ENCODE assay signal across 11 cellular contexts in genomic region chr10:61923210-61924024, GRCh38. TPM values are rescaled to one million over a fixed set of nuclear protein-coding genes. Genes with fewer than 3 reads are reported as not detected.
DNase-seq lines count a peak whose midpoint lies in the region; TF ChIP-seq lines count a peak whose summit lies in the region.
"Had no signal": no experiment of that assay in that cellular context is flagged by ENCODE, and none has a peak within 500 bp of the region (broad histone marks: within the 10 kb centered on the region; RNA-seq: fewer than 3 reads in every experiment).

No MANE protein-coding gene starts in this region.

- no peak overlapping the region for H3K9ac ChIP-seq in mesendoderm (ENCODE audit: low read length)
- H3K9ac ChIP-seq: parathyroid adenoma had no signal

- H3K56ac ChIP-seq in mesendoderm (ENCODE audit: low read length): no peak overlapping the region

- intact Hi-C loops in activated T-helper 1 cell treated with anti-CD3 and anti-CD28 coated beads, Interleukin-12 subunit alpha, Interleukin-12 subunit beta, Interleukin-2, Interleukin-4 antibody, amounts not matched to agents 30 ng/mL and 10 ng/mL and 1 ng/mL, durations not matched to agents 14 hours and 24 hours and 36 hours (cut with micrococcal nuclease): no loop called here
- intact Hi-C loops in stomach (cut with DNase I; ENCODE audit: low total_unique reads): no loop called here

- no peak overlapping the region for H3K4me3 ChIP-seq in stomach
- H3K4me3 ChIP-seq in mesendoderm (ENCODE audit: low read length): no peak overlapping the region

- no peak overlapping the region for H3K23ac ChIP-seq in mesendoderm (ENCODE audit: low read length)

- H3K36me3 Mint-ChIP-seq in activated naive CD4-positive, alpha-beta T cell treated with anti-CD3 and anti-CD28 coated beads, Interleukin-2, amount 10 ng/mL, durations not matched to agents 7 days and 5 days: peaks cover 84% of the 10 kb centered on the region
- peaks cover 72% of the 10 kb centered on the region for H3K36me3 Mint-ChIP-seq in activated T-helper 1 cell treated with anti-CD3 and anti-CD28 coated beads, Interleukin-12 subunit alpha, Interleukin-12 subunit beta, Interleukin-2, Interleukin-4 antibody, amounts not matched to agents 30 ng/mL and 10 ng/mL and 1 ng/mL, durations not matched to agents 14 hours and 24 hours and 36 hours (ENCODE audit: low read depth)
- H3K36me3 Mint-ChIP-seq in immature natural killer cell: peaks cover 12 to 28% (median 25%) of the 10 kb centered on the region in 3 donors

- H3K27ac ChIP-seq in stomach (peak overlapping the region in 4 of 5 donors; percentile 10 to 63 (median 14)), mesendoderm (ENCODE audit: low read depth, low read length) (no peak overlapping the region)
- H3K27ac ChIP-seq: parathyroid adenoma had no signal

- H2BK5ac ChIP-seq in mesendoderm (ENCODE audit: low read length): no peak overlapping the region

- H3K79me1 ChIP-seq in mesendoderm (ENCODE audit: low read length): no peaks in the 10 kb centered on the region

- peaks cover 40% of the 10 kb centered on the region for H3K4me1 Mint-ChIP-seq in activated naive CD4-positive, alpha-beta T cell treated with anti-CD3 and anti-CD28 coated beads, Interleukin-2, amount 10 ng/mL, durations not matched to agents 7 days and 5 days
- peaks cover 53% of the 10 kb centered on the region for H3K4me1 Mint-ChIP-seq in activated T-helper 1 cell treated with anti-CD3 and anti-CD28 coated beads, Interleukin-12 subunit alpha, Interleukin-12 subunit beta, Interleukin-2, Interleukin-4 antibody, amounts not matched to agents 30 ng/mL and 10 ng/mL and 1 ng/mL, durations not matched to agents 14 hours and 24 hours and 36 hours (ENCODE audit: low read depth)
- H3K4me1 Mint-ChIP-seq in immature natural killer cell: peaks cover 36 to 62% of the 10 kb centered on the region in 2 donors

- no peaks in the 10 kb centered on the region for H3K9me3 Mint-ChIP-seq in activated naive CD4-positive, alpha-beta T cell treated with anti-CD3 and anti-CD28 coated beads, Interleukin-2, amount 10 ng/mL, durations not matched to agents 7 days and 5 days
- H3K9me3 Mint-ChIP-seq in activated T-helper 1 cell treated with anti-CD3 and anti-CD28 coated beads, Interleukin-12 subunit alpha, Interleukin-12 subunit beta, Interleukin-2, Interleukin-4 antibody, amounts not matched to agents 30 ng/mL and 10 ng/mL and 1 ng/mL, durations not matched to agents 14 hours and 24 hours and 36 hours: peaks cover under 1% of the 10 kb centered on the region
- no peaks in the 10 kb centered on the region for H3K9me3 Mint-ChIP-seq in immature natural killer cell

- no peak overlapping the region for H2BK120ac ChIP-seq in mesendoderm (ENCODE audit: low read depth, low read length)

- 23 to 45% (median 36%) methylated on average over 6 of the region's 6 CpGs for WGBS in stomach, 5 donors
- WGBS in mesendoderm (ENCODE audit: extremely low coverage, insufficient coverage, low lambda C conversion rate): no CpG with 5 or more reads among the region's 6 CpGs

- no peak overlapping the region for H2AK5ac ChIP-seq in mesendoderm (ENCODE audit: low read length)

- H3K4me3 Mint-ChIP-seq in activated naive CD4-positive, alpha-beta T cell treated with anti-CD3 and anti-CD28 coated beads, Interleukin-2, amount 10 ng/mL, durations not matched to agents 7 days and 5 days: no peak overlapping the region
- H3K4me3 Mint-ChIP-seq in activated T-helper 1 cell treated with anti-CD3 and anti-CD28 coated beads, Interleukin-12 subunit alpha, Interleukin-12 subunit beta, Interleukin-2, Interleukin-4 antibody, amounts not matched to agents 30 ng/mL and 10 ng/mL and 1 ng/mL, durations not matched to agents 14 hours and 24 hours and 36 hours: no peak overlapping the region
- H3K4me3 Mint-ChIP-seq in immature natural killer cell: no peak overlapping the region

- H3K4me1 ChIP-seq in stomach (peaks cover 0 to 23% (median 20%) of the 10 kb centered on the region in 4 donors), mesendoderm (ENCODE audit: control insufficient read depth, low read depth, low read length) (no peaks in the 10 kb centered on the region)
- H3K4me1 ChIP-seq: parathyroid adenoma had no signal

- no peaks in the 10 kb centered on the region for H3K27me3 Mint-ChIP-seq in activated naive CD4-positive, alpha-beta T cell treated with anti-CD3 and anti-CD28 coated beads, Interleukin-2, amount 10 ng/mL, durations not matched to agents 7 days and 5 days
- no peaks in the 10 kb centered on the region for H3K27me3 Mint-ChIP-seq in activated T-helper 1 cell treated with anti-CD3 and anti-CD28 coated beads, Interleukin-12 subunit alpha, Interleukin-12 subunit beta, Interleukin-2, Interleukin-4 antibody, amounts not matched to agents 30 ng/mL and 10 ng/mL and 1 ng/mL, durations not matched to agents 14 hours and 24 hours and 36 hours (ENCODE audit: insufficient read depth)
- peaks cover 0 to 4% (median 0%) of the 10 kb centered on the region in 3 donors for H3K27me3 Mint-ChIP-seq in immature natural killer cell (ENCODE audit: low read depth in 3 of 3)

- H2BK15ac ChIP-seq in mesendoderm (replicated peaks; ENCODE audit: low read depth): no peak overlapping the region

- no peak overlapping the region for H4K8ac ChIP-seq in mesendoderm (ENCODE audit: low read depth, low read length)

- no peaks in the 10 kb centered on the region for H3K27me3 ChIP-seq in stomach
- H3K27me3 ChIP-seq in mesendoderm (ENCODE audit: insufficient read depth, low read length, poor library complexity): no peaks in the 10 kb centered on the region

- no peak for TF ChIP-seq POLR2A in stomach (IDR thresholded peaks at IDR 0.05)

- no peak overlapping the region for H3K18ac ChIP-seq in mesendoderm (ENCODE audit: low read length)

- no peak for TF ChIP-seq EP300 in stomach (IDR thresholded peaks at IDR 0.05)

- peak overlapping the region; percentile 47 for H3K27ac Mint-ChIP-seq in activated naive CD4-positive, alpha-beta T cell treated with anti-CD3 and anti-CD28 coated beads, Interleukin-2, amount 10 ng/mL, durations not matched to agents 7 days and 5 days
- H3K27ac Mint-ChIP-seq in activated T-helper 1 cell treated with anti-CD3 and anti-CD28 coated beads, Interleukin-12 subunit alpha, Interleukin-12 subunit beta, Interleukin-2, Interleukin-4 antibody, amounts not matched to agents 30 ng/mL and 10 ng/mL and 1 ng/mL, durations not matched to agents 14 hours and 24 hours and 36 hours: peak overlapping the region; percentile 48
- peak overlapping the region; percentile 9 to 63 (median 42) for H3K27ac Mint-ChIP-seq in immature natural killer cell

- no peaks in the 10 kb centered on the region for H3K9me3 ChIP-seq in stomach

- no peak for TF ChIP-seq CTCF in stomach (IDR thresholded peaks at IDR 0.05)

- H3K4ac ChIP-seq in mesendoderm (ENCODE audit: low read depth, low read length): no peak overlapping the region

- no peak overlapping the region for H4K5ac ChIP-seq in mesendoderm (ENCODE audit: low read length)

- no peaks in the 10 kb centered on the region for H3K36me3 ChIP-seq in stomach
- no peaks in the 10 kb centered on the region for H3K36me3 ChIP-seq in mesendoderm (ENCODE audit: control insufficient read depth, insufficient read depth, low read length)

- CTCF ChIA-PET in activated naive CD4-positive, alpha-beta T cell treated with anti-CD3 and anti-CD28 coated beads, Interleukin-2, amount 10 ng/mL, durations not matched to agents 7 days and 5 days (lab: Charles Lee): interaction anchor here (1.0 to 1.2 kb wide), 2 partner anchors 10 to 172 kb away, joined by 3 to 4 read pairs; no protein-coding TSS in a partner anchor

- H3K79me2 ChIP-seq in mesendoderm (ENCODE audit: control insufficient read depth, insufficient read depth, low read length): no peaks in the 10 kb centered on the region
- H3K79me2 ChIP-seq: parathyroid adenoma had no signal

- DNase-seq in activated naive CD4-positive, alpha-beta T cell treated with anti-CD3 and anti-CD28 coated beads, Interleukin-2, amount 10 ng/mL, durations not matched to agents 7 days and 5 days: no peak
- DNase-seq in activated naive CD4-positive, alpha-beta T cell (lab: John Stamatoyannopoulos, UW): no peak
- no peak for DNase-seq in activated T-helper 1 cell treated with anti-CD3 and anti-CD28 coated beads, Interleukin-12 subunit alpha, Interleukin-12 subunit beta, Interleukin-2, Interleukin-4 antibody, amounts not matched to agents 30 ng/mL and 10 ng/mL and 1 ng/mL, durations not matched to agents 14 hours and 24 hours and 36 hours (ENCODE audit: low spot score)
- DNase-seq in immature natural killer cell (no peak), stomach (peak; percentile 38), NCI-H1417 (lab: John Stamatoyannopoulos, UW) (no peak), NCI-H446 treated with DMSO at 0.1 percent for 48 hours (lab: John Stamatoyannopoulos, UW) (no peak), mesendoderm (no peak)
- DNase-seq: central memory CD4-positive, alpha-beta T cell; OCI-M1 had no signal

- H3K4me2 ChIP-seq in mesendoderm (ENCODE audit: low read length): no peak overlapping the region

RNA-seq across cellular contexts. Expression of gene ARID5B, which starts 21.9 kb away (rescaled TPM):
- total RNA-seq in activated T-helper 1 cell treated with anti-CD3 and anti-CD28 coated beads, Interleukin-12 subunit alpha, Interleukin-12 subunit beta, Interleukin-2, Interleukin-4 antibody, amounts not matched to agents 30 ng/mL and 10 ng/mL and 1 ng/mL, durations not matched to agents 14 hours and 24 hours and 36 hours: 62.4 and 65.1 TPM in 2 replicates
- polyA plus RNA-seq in immature natural killer cell (10 to 100 TPM; 12.2 to 35.3 (median 22.1) TPM), stomach (1 to 10 TPM; 5.4 to 8.2 (median 5.9) TPM)
- 10 to 100 TPM in 4 of 5 donors, 1 to 10 TPM in 1; 8.7 to 64.2 (median 21.9) TPM for total RNA-seq in stomach
- 2.1 TPM for polyA plus RNA-seq in mesendoderm (2013, experiment 1 of 2)
- 2.0 TPM for polyA plus RNA-seq in mesendoderm (2013, experiment 2 of 2)
